19 cellular contexts compared by ENCODE assay signal in the genomic region with DNA sequence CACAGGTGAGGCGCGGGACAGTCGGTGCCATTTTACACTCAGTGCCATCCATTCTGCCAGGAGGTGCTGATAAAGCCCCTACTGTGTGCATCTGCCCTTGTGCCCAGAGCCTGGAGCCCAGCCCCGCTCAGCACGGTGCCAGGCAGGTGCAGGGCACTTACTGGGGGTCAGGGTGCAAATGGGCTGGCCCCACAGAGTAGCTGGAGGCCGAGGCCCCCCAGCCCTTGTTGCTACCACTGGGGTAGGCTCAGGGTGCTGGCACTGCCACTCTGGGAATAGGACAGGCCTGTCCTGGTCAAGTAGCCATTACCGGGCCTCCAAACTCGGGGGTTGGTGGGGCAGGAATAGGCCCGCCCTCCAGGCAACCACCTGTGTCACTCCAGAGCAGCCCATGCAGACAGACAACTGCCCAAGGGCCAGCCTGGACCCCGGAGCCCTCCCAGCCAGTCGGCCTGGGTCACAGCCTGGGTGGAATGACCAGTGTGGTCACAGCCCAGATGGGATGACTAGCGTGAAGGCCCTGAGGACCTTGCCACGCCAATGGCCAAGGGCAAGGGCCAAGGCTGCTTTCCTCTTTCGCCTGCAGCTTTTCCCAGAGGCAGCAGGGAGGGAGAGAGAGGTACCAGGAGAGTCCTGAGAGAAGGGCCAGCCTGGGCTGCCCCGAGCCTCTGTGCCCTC. TPM values are rescaled to one million over a fixed set of nuclear protein-coding genes. Genes with fewer than 3 reads are reported as not detected.
A peak's percentile ranks its signal among the peaks of the same experiment; 100 is the strongest.
DNase-seq lines count a peak whose midpoint lies in the region; ATAC-seq and TF ChIP-seq lines count a peak whose summit lies in the region.
"Had no signal": no experiment of that assay in that cellular context is flagged by ENCODE, and none has a peak within 500 bp of the region (broad histone marks: within the 10 kb centered on the region; RNA-seq: fewer than 3 reads in every experiment).

No MANE protein-coding gene starts in this region.

- H2AFZ ChIP-seq in Loucy (ENCODE audit: low read length) = no peak overlapping the region

- no peak for ATAC-seq in gastrocnemius medialis
- no peak for ATAC-seq in HG03457 (IDR thresholded peaks at IDR 0.05; ENCODE audit: unreplicated experiment)
- no peak for ATAC-seq in HG03469 (IDR thresholded peaks at IDR 0.05; ENCODE audit: unreplicated experiment)
- ATAC-seq in GM21825 (IDR thresholded peaks at IDR 0.05; ENCODE audit: unreplicated experiment) = no peak
- ATAC-seq: activated naive CD4-positive, alpha-beta T cell treated with anti-CD3 and anti-CD28 coated beads, Interleukin-2, amount 50 U/mL, for 72 hours; stimulated activated naive CD8-positive, alpha-beta T cell treated with anti-CD3 and anti-CD28 coated beads, Interleukin-15, Interleukin-2, amounts not matched to agents 100 U/mL and 50 U/mL, for 24 hours had no signal

- no peak overlapping the region for H3K4me3 ChIP-seq in CD4-positive, alpha-beta memory T cell (ENCODE audit: low read length in 2 of 2)
- H3K4me3 ChIP-seq in Loucy (ENCODE audit: low read length, poor library complexity, severe bottlenecking) = peak overlapping the region; percentile 99
- peak overlapping the region in 36 of 59 donors; percentile 8 to 98 (median 86) for H3K4me3 ChIP-seq in dorsolateral prefrontal cortex
- H3K4me3 ChIP-seq in gastrocnemius medialis = no peak overlapping the region
- H3K4me3 ChIP-seq: skin epidermis had no signal

- H3K79me2 ChIP-seq in Loucy (ENCODE audit: insufficient read depth, low read length) = peaks cover 76% of the 10 kb centered on the region

- DNase-seq in CD4-positive, alpha-beta memory T cell = peak in 1 of 5 donors; percentile 9
- no peak for DNase-seq in dorsolateral prefrontal cortex
- DNase-seq in gastrocnemius medialis = no peak
- DNase-seq: activated B cell treated with CpG ODN at 0.5 μM for 24 hours; activated CD8-positive, alpha-beta memory T cell treated with anti-CD3 and anti-CD28 coated beads, Interleukin-2, amount 50 U/mL, for 48 hours; central memory CD4-positive, alpha-beta T cell; endodermal cell; foreskin fibroblast; HCEC 1CT; Karpas-422; NCI-H510A; stimulated activated naive CD8-positive, alpha-beta T cell treated with anti-CD3 and anti-CD28 coated beads, Interleukin-15, Interleukin-2, amounts not matched to agents 100 U/mL and 50 U/mL, for 24 hours had no signal

- TF ChIP-seq POLR2A in gastrocnemius medialis (IDR thresholded peaks at IDR 0.05) = no peak

- peaks cover 82% of the 10 kb centered on the region for H3K4me1 ChIP-seq in CD4-positive, alpha-beta memory T cell (ENCODE audit: insufficient read depth, low read length)
- H3K4me1 ChIP-seq in Loucy (ENCODE audit: insufficient read depth, low read length, poor library complexity, severe bottlenecking) (peaks cover 67% of the 10 kb centered on the region), gastrocnemius medialis (peaks cover 26 to 43% of the 10 kb centered on the region in 2 donors)

- H3K9ac ChIP-seq in Loucy (ENCODE audit: low read depth, low read length, poor library complexity, severe bottlenecking) = peak overlapping the region; percentile 99

- in situ Hi-C loops in gastrocnemius medialis (cut with MboI; ENCODE audit: low sequenced_read_pairs in 4 of 4) = no loop called here

- H3K27me3 Mint-ChIP-seq in CD4-positive, alpha-beta memory T cell = no peaks in the 10 kb centered on the region
- H3K27me3 Mint-ChIP-seq: activated B cell treated with CpG ODN at 0.5 μM for 24 hours had no signal

- no peaks in the 10 kb centered on the region for H3K9me3 Mint-ChIP-seq in CD4-positive, alpha-beta memory T cell
- H3K9me3 Mint-ChIP-seq: activated B cell treated with CpG ODN at 0.5 μM for 24 hours; activated naive CD4-positive, alpha-beta T cell treated with anti-CD3 and anti-CD28 coated beads, Interleukin-2, amount 50 U/mL, for 72 hours; endodermal cell had no signal

- no peaks in the 10 kb centered on the region for H3K9me2 ChIP-seq in Loucy (replicated peaks; ENCODE audit: low read depth, low read length)

- peaks cover 33% of the 10 kb centered on the region for H4K20me1 ChIP-seq in Loucy (ENCODE audit: insufficient read depth, low read length, poor library complexity, severe bottlenecking)

- intact Hi-C loops in CD4-positive, alpha-beta memory T cell (cut with micrococcal nuclease) = no loop called here
- intact Hi-C loops in dorsolateral prefrontal cortex (cut with DNase I) (no loop called here), gastrocnemius medialis (cut with DNase I; ENCODE audit: low total_unique reads) (no loop called here)

- POLR2A ChIA-PET in CD4-positive, alpha-beta memory T cell (lab: Charles Lee; ENCODE audit: partially characterized antibody) = interaction anchor here (1.7 kb wide), 1 partner anchor 27 kb away, joined by 3 read pairs; no protein-coding TSS in a partner anchor

- CTCF ChIA-PET in CD4-positive, alpha-beta memory T cell (lab: Charles Lee; ENCODE audit: partially characterized antibody) = interaction anchor here (2.5 kb wide), 1 partner anchor 27 kb away, joined by 11 read pairs; no protein-coding TSS in a partner anchor

- no peaks in the 10 kb centered on the region for H3K27me3 ChIP-seq in CD4-positive, alpha-beta memory T cell (ENCODE audit: insufficient read depth, low read length)
- H3K27me3 ChIP-seq in Loucy (ENCODE audit: insufficient read depth, low read length, poor library complexity, severe bottlenecking) (no peaks in the 10 kb centered on the region), dorsolateral prefrontal cortex (no peaks in the 10 kb centered on the region), gastrocnemius medialis (no peaks in the 10 kb centered on the region)

- H3K36me3 ChIP-seq in CD4-positive, alpha-beta memory T cell (ENCODE audit: insufficient read depth, low read length) = no peaks in the 10 kb centered on the region
- H3K36me3 ChIP-seq in Loucy (ENCODE audit: insufficient read depth, low read length) (peaks cover 5% of the 10 kb centered on the region; the same call in 1 of the 2 replicates), gastrocnemius medialis (no peaks in the 10 kb centered on the region)
- H3K36me3 ChIP-seq: neutrophil had no signal

- peak overlapping the region; percentile 59 for H3K27ac ChIP-seq in CD4-positive, alpha-beta memory T cell (ENCODE audit: low read depth, low read length)
- H3K27ac ChIP-seq in dorsolateral prefrontal cortex (peak overlapping the region; percentile 88 to 99 (median 97)), gastrocnemius medialis (peak overlapping the region in 3 of 4 donors; percentile 16 to 28 (median 20))
- H3K27ac ChIP-seq: neutrophil had no signal

- H3F3A ChIP-seq in Loucy (ENCODE audit: low read depth) = 0 out of 2 replicates have a peak, but pooled peaks cover 2% of the 10 kb centered on the region

- no peak for TF ChIP-seq CTCF in Loucy (conservative IDR thresholded peaks at IDR 0.05; ENCODE audit: low read length)
- no peak for TF ChIP-seq CTCF in dorsolateral prefrontal cortex (IDR thresholded peaks at IDR 0.05 in 54 of 56, conservative IDR thresholded peaks at IDR 0.05 in 2 of 56; ENCODE audit: low read depth in 1 of 56, partially characterized antibody in 56 of 56)
- TF ChIP-seq CTCF in gastrocnemius medialis (IDR thresholded peaks at IDR 0.05 in 4 of 5, conservative IDR thresholded peaks at IDR 0.05 in 1 of 5) = no peak

- no peak overlapping the region for H3K4me3 Mint-ChIP-seq in CD4-positive, alpha-beta memory T cell
- H3K4me3 Mint-ChIP-seq: activated B cell treated with CpG ODN at 0.5 μM for 24 hours, endodermal cell had no signal

- H3K27ac Mint-ChIP-seq in CD4-positive, alpha-beta memory T cell = peak overlapping the region in 6 of 7 donors; percentile 36 to 79 (median 59)
- H3K27ac Mint-ChIP-seq: activated B cell treated with CpG ODN at 0.5 μM for 24 hours, endodermal cell had no signal

- peaks cover 20 to 64% (median 45%) of the 10 kb centered on the region in 4 donors for H3K4me1 Mint-ChIP-seq in CD4-positive, alpha-beta memory T cell

- peaks cover 0 to 12% of the 10 kb centered on the region in 2 donors for H3K36me3 Mint-ChIP-seq in CD4-positive, alpha-beta memory T cell
- H3K36me3 Mint-ChIP-seq: activated naive CD4-positive, alpha-beta T cell treated with anti-CD3 and anti-CD28 coated beads, Interleukin-2, amount 50 U/mL, for 72 hours had no signal

- H3K9me3 ChIP-seq in CD4-positive, alpha-beta memory T cell (ENCODE audit: control insufficient read depth in 1 of 2, low read length in 2 of 2) = no peaks in the 10 kb centered on the region
- no peaks in the 10 kb centered on the region for H3K9me3 ChIP-seq in Loucy (ENCODE audit: insufficient read depth, low read depth, low read length)
- no peaks in the 10 kb centered on the region for H3K9me3 ChIP-seq in gastrocnemius medialis
- H3K9me3 ChIP-seq: neutrophil had no signal

- peak overlapping the region; percentile 98 for H3K4me2 ChIP-seq in Loucy (ENCODE audit: low read depth, low read length, poor library complexity, severe bottlenecking)

RNA-seq across cellular contexts. Expression of a gene that starts 3.0 kb away (rescaled TPM):
- total RNA-seq in CD4-positive, alpha-beta memory T cell = 10 to 100 TPM; 93.1 to 96.8 TPM
- polyA plus RNA-seq in CD4-positive, alpha-beta memory T cell = 10 to 100 TPM in 1 of 2 donors, 1 to 10 TPM in 1; 4.0 to 11.6 TPM
- total RNA-seq in dorsolateral prefrontal cortex (100 to 1,000 TPM in 97 of 120 experiments, 10 to 100 TPM in 23; 69.5 to 290 (median 127) TPM), gastrocnemius medialis (10 to 100 TPM; 11.6 to 34.6 (median 19.7) TPM)

RNA-seq across cellular contexts. Expression of a gene that starts 31.6 kb away (rescaled TPM):
- 1 to 10 TPM; 1.5 TPM for total RNA-seq in CD4-positive, alpha-beta memory T cell
- polyA plus RNA-seq in CD4-positive, alpha-beta memory T cell = 1 to 10 TPM in 1 of 2 donors, under 1 TPM in 1; 0.16 to 1.8 TPM
- total RNA-seq in dorsolateral prefrontal cortex (10 to 100 TPM in 62 of 120 experiments, 1 to 10 TPM in 58; 4.2 to 28.9 (median 10.3) TPM), gastrocnemius medialis (100 to 1,000 TPM; 165 to 577 (median 232) TPM)

Comparison
In these comparisons a context has a peak if more than half of its experiments do, and no peak if none do; other contexts are left out.
1. H3K27ac ChIP-seq: peak in every context shown above with its lines; median percentile 97 in dorsolateral prefrontal cortex; 59 in CD4-positive, alpha-beta memory T cell; 20 in gastrocnemius medialis.
2. H3K4me3 ChIP-seq: peak in Loucy (single experiment) and dorsolateral prefrontal cortex (36 of 59); none in CD4-positive, alpha-beta memory T cell (0 of 2) and gastrocnemius medialis (0 of 4).
3. RNA of a gene that starts 31.6 kb away (total RNA-seq): 165 to 577 TPM in gastrocnemius medialis; 4.2 to 28.9 TPM in dorsolateral prefrontal cortex and 1.5 TPM in CD4-positive, alpha-beta memory T cell; every median in the first group is over 4 times any median in the second.